7 cellular contexts compared by ENCODE assay signal in the genomic region with DNA sequence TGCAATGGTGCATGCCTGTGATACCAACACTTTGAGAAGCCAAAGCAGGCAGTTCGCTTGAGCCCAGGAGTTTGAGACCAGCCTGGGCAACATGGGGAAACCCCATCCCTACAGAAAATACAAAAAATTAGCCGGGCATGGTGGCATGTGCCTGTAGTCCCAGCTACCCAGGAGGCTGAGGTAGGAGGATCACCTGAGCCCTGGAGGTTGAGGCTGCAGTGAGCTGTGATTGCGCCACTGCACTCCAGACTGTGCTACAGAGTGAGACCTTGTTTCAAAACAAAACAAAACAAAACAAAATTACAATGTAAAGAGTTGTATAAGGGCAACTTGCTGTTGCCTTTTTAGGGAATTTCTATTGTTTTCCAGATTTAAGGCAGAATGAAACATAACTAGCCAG. TPM values are rescaled to one million over a fixed set of nuclear protein-coding genes. Genes with fewer than 3 reads are reported as not detected.
DNase-seq lines count a peak whose midpoint lies in the region; ATAC-seq and TF ChIP-seq lines count a peak whose summit lies in the region.
"Not testable (repeated sequence)": the region's sequence is repeated elsewhere in the genome, so short reads cannot be mapped to it uniquely, and the experiment has no call there.

No MANE protein-coding gene starts in this region.

- not testable (repeated sequence) for TF ChIP-seq POLR2A in IMR-90 (IDR thresholded peaks at IDR 0.05; ENCODE audit: low read depth, low read length); spleen (IDR thresholded peaks at IDR 0.05); vagina (IDR thresholded peaks at IDR 0.05)

- BruUV-seq in IMR-90 (replicated peaks; lab: Mats Ljungman, UMichigan), result not testable (repeated sequence)

- H3K9me3 ChIP-seq in IMR-90 (ENCODE audit: control insufficient read depth, insufficient read depth, low read length); SK-N-MC (ENCODE audit: low read depth, low read length); right atrium auricular region; spleen; vagina: not testable (repeated sequence)

- H3K4me1 Mint-ChIP-seq in activated T-helper 2 cell treated with anti-CD3 and anti-CD28 coated beads, Interferon-gamma antibody, Interleukin-2, Interleukin-4, amounts not matched to agents 10 μg/mL and 5 μg/mL and 100 μg/mL, durations not matched to agents 14 hours and 24 hours and 36 hours (ENCODE audit: low read depth); central memory CD8-positive, alpha-beta T cell: not testable (repeated sequence)

- not testable (repeated sequence) for H3K4me3 Mint-ChIP-seq in activated T-helper 2 cell treated with anti-CD3 and anti-CD28 coated beads, Interferon-gamma antibody, Interleukin-2, Interleukin-4, amounts not matched to agents 10 μg/mL and 5 μg/mL and 100 μg/mL, durations not matched to agents 14 hours and 24 hours and 36 hours (ENCODE audit: low read depth); central memory CD8-positive, alpha-beta T cell

- intact Hi-C loops in IMR-90 (cut with micrococcal nuclease); activated T-helper 2 cell treated with anti-CD3 and anti-CD28 coated beads, Interferon-gamma antibody, Interleukin-2, Interleukin-4, amounts not matched to agents 10 μg/mL and 5 μg/mL and 100 μg/mL, durations not matched to agents 14 hours and 24 hours and 36 hours (cut with micrococcal nuclease); spleen (cut with DNase I; ENCODE audit: low total_unique reads); vagina (cut with DNase I): not testable (repeated sequence)

- H2BK20ac ChIP-seq in IMR-90 (ENCODE audit: low read depth, low read length), result not testable (repeated sequence)

- TF ChIP-seq CTCF in IMR-90 (conservative IDR thresholded peaks at IDR 0.05; ENCODE audit: low read depth, low read length); right atrium auricular region (IDR thresholded peaks at IDR 0.05); spleen (IDR thresholded peaks at IDR 0.05 in 8 of 11, conservative IDR thresholded peaks at IDR 0.05 in 3 of 11); vagina (IDR thresholded peaks at IDR 0.05): not testable (repeated sequence)

- TF ChIP-seq RAD21 in IMR-90 (IDR thresholded peaks at IDR 0.05; ENCODE audit: low read length), result not testable (repeated sequence)

- not testable (repeated sequence) for H2BK15ac ChIP-seq in IMR-90 (ENCODE audit: low read depth, low read length)

- peak; percentile 30 for ATAC-seq in IMR-90 (ENCODE audit: low read depth)
- not testable (repeated sequence) for ATAC-seq in central memory CD8-positive, alpha-beta T cell (replicated peaks; ENCODE audit: extremely low read depth, poor library complexity, severe bottlenecking)

- WGBS in IMR-90 (ENCODE audit: extremely low coverage in 2 of 2, insufficient read length in 1 of 2), 2 experiments, result no CpG with 5 or more reads among the region's 3 CpGs
- WGBS in spleen, 5 donors, result 55 to 60% (median 57%) methylated on average over 3 of the region's 3 CpGs

- H3K9me3 Mint-ChIP-seq in activated T-helper 2 cell treated with anti-CD3 and anti-CD28 coated beads, Interferon-gamma antibody, Interleukin-2, Interleukin-4, amounts not matched to agents 10 μg/mL and 5 μg/mL and 100 μg/mL, durations not matched to agents 14 hours and 24 hours and 36 hours; central memory CD8-positive, alpha-beta T cell: not testable (repeated sequence)

- dilution Hi-C loops in IMR-90 (cut with HindIII; ENCODE audit: low sequenced_read_pairs, unreplicated experiment), result not testable (repeated sequence)

- CTCF ChIA-PET in IMR-90 (lab: Yijun Ruan, JAX), result not testable (repeated sequence)

- not testable (repeated sequence) for H3K9me1 ChIP-seq in IMR-90 (ENCODE audit: insufficient read depth, low read length)

- not testable (repeated sequence) for H2BK5ac ChIP-seq in IMR-90 (ENCODE audit: low read depth, low read length, poor library complexity, severe bottlenecking)

- H3K14ac ChIP-seq in IMR-90 (replicated peaks; ENCODE audit: low read depth, low read length), result not testable (repeated sequence)

- POLR2A ChIA-PET in IMR-90 (lab: Charles Lee; ENCODE audit: unreplicated experiment), result not testable (repeated sequence)

- H3K27me3 ChIP-seq in IMR-90 (ENCODE audit: control insufficient read depth, insufficient read depth, low read length); right atrium auricular region; spleen (replicated peaks in 1 of 7); vagina: not testable (repeated sequence)

- not testable (repeated sequence) for H3K27ac Mint-ChIP-seq in activated T-helper 2 cell treated with anti-CD3 and anti-CD28 coated beads, Interferon-gamma antibody, Interleukin-2, Interleukin-4, amounts not matched to agents 10 μg/mL and 5 μg/mL and 100 μg/mL, durations not matched to agents 14 hours and 24 hours and 36 hours
- H3K27ac Mint-ChIP-seq in central memory CD8-positive, alpha-beta T cell (ENCODE audit: low read depth), result peak overlapping the region; percentile 82

- H3K18ac ChIP-seq in IMR-90 (ENCODE audit: low read depth, low read length), result not testable (repeated sequence)

- not testable (repeated sequence) for H3K27me3 Mint-ChIP-seq in activated T-helper 2 cell treated with anti-CD3 and anti-CD28 coated beads, Interferon-gamma antibody, Interleukin-2, Interleukin-4, amounts not matched to agents 10 μg/mL and 5 μg/mL and 100 μg/mL, durations not matched to agents 14 hours and 24 hours and 36 hours (ENCODE audit: low read depth); central memory CD8-positive, alpha-beta T cell

- not testable (repeated sequence) for H3K56ac ChIP-seq in IMR-90 (ENCODE audit: extremely low read depth, insufficient read depth, low read length)

- not testable (repeated sequence) for H3K23ac ChIP-seq in IMR-90 (ENCODE audit: low read depth, low read length)

- H3K4ac ChIP-seq in IMR-90 (ENCODE audit: low read depth, low read length), result not testable (repeated sequence)

- H2BK120ac ChIP-seq in IMR-90 (ENCODE audit: low read depth, low read length), result not testable (repeated sequence)

- H3K9ac ChIP-seq in IMR-90 (ENCODE audit: low read depth, low read length); SK-N-MC (ENCODE audit: insufficient read length): not testable (repeated sequence)

- not testable (repeated sequence) for H4K8ac ChIP-seq in IMR-90 (ENCODE audit: low read depth in 2 of 2, low read length in 2 of 2)

- not testable (repeated sequence) for H4K91ac ChIP-seq in IMR-90 (ENCODE audit: insufficient read depth, low read depth, low read length)

- DNase-seq in IMR-90; SK-N-MC (ENCODE audit: low read depth, low spot score); central memory CD8-positive, alpha-beta T cell (ENCODE audit: low spot score in 2 of 2); vagina (ENCODE audit: extremely low spot score in 2 of 2): not testable (repeated sequence)
- DNase-seq in activated T-helper 2 cell treated with anti-CD3 and anti-CD28 coated beads, Interferon-gamma antibody, Interleukin-2, Interleukin-4, amounts not matched to agents 10 μg/mL and 5 μg/mL and 100 μg/mL, durations not matched to agents 14 hours and 24 hours and 36 hours (ENCODE audit: low spot score), result peak; percentile 4
- DNase-seq in right atrium auricular region (ENCODE audit: low spot score) (peak; percentile 7), spleen (peak; percentile 23)

- H2AK5ac ChIP-seq in IMR-90 (ENCODE audit: low read depth, low read length), result not testable (repeated sequence)

- H3K79me1 ChIP-seq in IMR-90 (ENCODE audit: low read depth in 1 of 2, low read length in 2 of 2), result not testable (repeated sequence)

- not testable (repeated sequence) for H2AK9ac ChIP-seq in IMR-90 (replicated peaks; ENCODE audit: low read depth, low read length, poor library complexity)

- not testable (repeated sequence) for H3K4me2 ChIP-seq in IMR-90 (ENCODE audit: low read depth, low read length)

- H3K4me3 ChIP-seq in IMR-90 (ENCODE audit: insufficient read depth, low read depth, low read length); SK-N-MC; right atrium auricular region; spleen; vagina: not testable (repeated sequence)

- not testable (repeated sequence) for H4K20me1 ChIP-seq in IMR-90 (ENCODE audit: insufficient read depth, low read length)

- H3K4me1 ChIP-seq in IMR-90 (ENCODE audit: control insufficient read depth, insufficient read depth, low read length); right atrium auricular region; spleen: not testable (repeated sequence)
- peaks cover 24% of the 10 kb centered on the region for H3K4me1 ChIP-seq in vagina

- not testable (repeated sequence) for H3K27ac ChIP-seq in IMR-90 (ENCODE audit: insufficient read depth, low read length); right atrium auricular region; spleen
- H3K27ac ChIP-seq in SK-N-MC (0 out of 2 replicates have a peak overlapping the region, but pooled peaks have one; percentile 7), vagina (peak overlapping the region; percentile 76)

- H3K36me3 Mint-ChIP-seq in activated T-helper 2 cell treated with anti-CD3 and anti-CD28 coated beads, Interferon-gamma antibody, Interleukin-2, Interleukin-4, amounts not matched to agents 10 μg/mL and 5 μg/mL and 100 μg/mL, durations not matched to agents 14 hours and 24 hours and 36 hours (ENCODE audit: low read depth), result peaks cover 20% of the 10 kb centered on the region
- peaks cover 25% of the 10 kb centered on the region for H3K36me3 Mint-ChIP-seq in central memory CD8-positive, alpha-beta T cell (ENCODE audit: insufficient read depth)

- H3K36me3 ChIP-seq in IMR-90 (ENCODE audit: control insufficient read depth, insufficient read depth, low read length) (peaks cover 11% of the 10 kb centered on the region; the same call in 1 of the 2 replicates), spleen (peaks cover 0 to 70% (median 12%) of the 10 kb centered on the region in 6 donors)
- not testable (repeated sequence) for H3K36me3 ChIP-seq in SK-N-MC (ENCODE audit: insufficient read depth, low read length); right atrium auricular region; vagina

- in situ Hi-C loops in IMR-90 (cut with MboI; ENCODE audit: low sequenced_read_pairs), result not testable (repeated sequence)

- H2AFZ ChIP-seq in IMR-90 (replicated peaks; ENCODE audit: low read length, poor library complexity), result not testable (repeated sequence)

- not testable (repeated sequence) for H4K5ac ChIP-seq in IMR-90 (ENCODE audit: low read depth, low read length)

RNA-seq across cellular contexts. Expression of a gene that starts 15.4 kb away (rescaled TPM):
- total RNA-seq in IMR-90 (2012; rRNA removed) (7.2 and 7.8 TPM in 2 replicates), right atrium auricular region (10 to 100 TPM in 1 of 2 donors, 1 to 10 TPM in 1; 6.9 to 10.1 TPM), spleen (1 to 10 TPM; 2.5 to 9.3 (median 6.5) TPM), vagina (9.8 TPM)
- polyA plus RNA-seq in IMR-90 (2012; rRNA removed) (10.2 and 10.3 TPM in 2 replicates), spleen (1 to 10 TPM; 4.7 to 8.2 (median 6.7) TPM)
- 7.5 and 8.1 TPM in 2 replicates for polyA plus RNA-seq in IMR-90 (2012; cell fraction: cytosol; rRNA removed)
- polyA plus RNA-seq in IMR-90 (2012; cell fraction: nucleus; rRNA removed; ENCODE audit: low replicate concordance), result 2.8 and 6.2 TPM in 2 replicates
- 22.7 and 23.0 TPM in 2 replicates for total RNA-seq in activated T-helper 2 cell treated with anti-CD3 and anti-CD28 coated beads, Interferon-gamma antibody, Interleukin-2, Interleukin-4, amounts not matched to agents 10 μg/mL and 5 μg/mL and 100 μg/mL, durations not matched to agents 14 hours and 24 hours and 36 hours

RNA-seq across cellular contexts. Expression of a gene that starts 54.7 kb away (rescaled TPM):
- total RNA-seq in IMR-90 (2012; rRNA removed), result 226 and 262 TPM in 2 replicates
- 135 and 141 TPM in 2 replicates for polyA plus RNA-seq in IMR-90 (2012; rRNA removed)
- 73.4 and 88.6 TPM in 2 replicates for polyA plus RNA-seq in IMR-90 (2012; cell fraction: cytosol; rRNA removed)
- 53.3 and 67.4 TPM in 2 replicates for polyA plus RNA-seq in IMR-90 (2012; cell fraction: nucleus; rRNA removed; ENCODE audit: low replicate concordance)
- total RNA-seq in activated T-helper 2 cell treated with anti-CD3 and anti-CD28 coated beads, Interferon-gamma antibody, Interleukin-2, Interleukin-4, amounts not matched to agents 10 μg/mL and 5 μg/mL and 100 μg/mL, durations not matched to agents 14 hours and 24 hours and 36 hours, result 247 and 255 TPM in 2 replicates
- total RNA-seq in right atrium auricular region, result 10 to 100 TPM; 17.9 to 19.2 TPM
- total RNA-seq in spleen, result 10 to 100 TPM; 22.1 to 49.2 (median 38.5) TPM
- 10 to 100 TPM; 12.4 to 32.5 (median 31.4) TPM for polyA plus RNA-seq in spleen
- total RNA-seq in vagina, result 29.7 TPM
